Comparison of ENCODE assay signal across 1 cellular context in genomic region chr1:27633298-27633610, GRCh38.
TF ChIP-seq lines count a peak whose summit lies in the region.

No MANE protein-coding gene starts in this region.

TF ChIP-seq in WTC11, 78 proteins besides CTCF, POLR2A, EP300 and RAD21 (continued from another document):
- no peak for TF ChIP-seq ZBTB43 (CRISPR knock-in tag; IDR thresholded peaks at IDR 0.05)
- TF ChIP-seq E2F5 (CRISPR knock-in tag; IDR thresholded peaks at IDR 0.05): no peak
- TF ChIP-seq JUN (CRISPR knock-in tag; IDR thresholded peaks at IDR 0.05): no peak
- TF ChIP-seq SMAD4 (CRISPR knock-in tag; IDR thresholded peaks at IDR 0.05): no peak
- TF ChIP-seq ARID4B (CRISPR knock-in tag; IDR thresholded peaks at IDR 0.05; ENCODE audit: borderline replicate concordance): no peak
- no peak for TF ChIP-seq GRHL2 (CRISPR knock-in tag; IDR thresholded peaks at IDR 0.05; ENCODE audit: insufficient replicate concordance, severe bottlenecking)
- TF ChIP-seq RELA (CRISPR knock-in tag; IDR thresholded peaks at IDR 0.05; ENCODE audit: borderline replicate concordance): no peak
- no peak for TF ChIP-seq ZNF138 (CRISPR knock-in tag; conservative IDR thresholded peaks at IDR 0.05)
- TF ChIP-seq, protein P1, sequence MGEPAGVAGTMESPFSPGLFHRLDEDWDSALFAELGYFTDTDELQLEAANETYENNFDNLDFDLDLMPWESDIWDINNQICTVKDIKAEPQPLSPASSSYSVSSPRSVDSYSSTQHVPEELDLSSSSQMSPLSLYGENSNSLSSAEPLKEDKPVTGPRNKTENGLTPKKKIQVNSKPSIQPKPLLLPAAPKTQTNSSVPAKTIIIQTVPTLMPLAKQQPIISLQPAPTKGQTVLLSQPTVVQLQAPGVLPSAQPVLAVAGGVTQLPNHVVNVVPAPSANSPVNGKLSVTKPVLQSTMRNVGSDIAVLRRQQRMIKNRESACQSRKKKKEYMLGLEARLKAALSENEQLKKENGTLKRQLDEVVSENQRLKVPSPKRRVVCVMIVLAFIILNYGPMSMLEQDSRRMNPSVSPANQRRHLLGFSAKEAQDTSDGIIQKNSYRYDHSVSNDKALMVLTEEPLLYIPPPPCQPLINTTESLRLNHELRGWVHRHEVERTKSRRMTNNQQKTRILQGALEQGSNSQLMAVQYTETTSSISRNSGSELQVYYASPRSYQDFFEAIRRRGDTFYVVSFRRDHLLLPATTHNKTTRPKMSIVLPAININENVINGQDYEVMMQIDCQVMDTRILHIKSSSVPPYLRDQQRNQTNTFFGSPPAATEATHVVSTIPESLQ (CRISPR knock-in tag; IDR thresholded peaks at IDR 0.05): no peak
- no peak for TF ChIP-seq MYBL2 (CRISPR knock-in tag; IDR thresholded peaks at IDR 0.05)
- TF ChIP-seq, protein P2, sequence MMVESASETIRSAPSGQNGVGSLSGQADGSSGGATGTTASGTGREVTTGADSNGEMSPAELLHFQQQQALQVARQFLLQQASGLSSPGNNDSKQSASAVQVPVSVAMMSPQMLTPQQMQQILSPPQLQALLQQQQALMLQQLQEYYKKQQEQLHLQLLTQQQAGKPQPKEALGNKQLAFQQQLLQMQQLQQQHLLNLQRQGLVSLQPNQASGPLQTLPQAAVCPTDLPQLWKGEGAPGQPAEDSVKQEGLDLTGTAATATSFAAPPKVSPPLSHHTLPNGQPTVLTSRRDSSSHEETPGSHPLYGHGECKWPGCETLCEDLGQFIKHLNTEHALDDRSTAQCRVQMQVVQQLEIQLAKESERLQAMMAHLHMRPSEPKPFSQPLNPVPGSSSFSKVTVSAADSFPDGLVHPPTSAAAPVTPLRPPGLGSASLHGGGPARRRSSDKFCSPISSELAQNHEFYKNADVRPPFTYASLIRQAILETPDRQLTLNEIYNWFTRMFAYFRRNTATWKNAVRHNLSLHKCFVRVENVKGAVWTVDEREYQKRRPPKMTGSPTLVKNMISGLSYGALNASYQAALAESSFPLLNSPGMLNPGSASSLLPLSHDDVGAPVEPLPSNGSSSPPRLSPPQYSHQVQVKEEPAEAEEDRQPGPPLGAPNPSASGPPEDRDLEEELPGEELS (CRISPR knock-in tag; IDR thresholded peaks at IDR 0.05): no peak
TF ChIP-seq in WTC11: peak in this region for 0.
